In genomic region chr2:28997237-28997846, GRCh38 we compare ENCODE assay signal across 16 cellular contexts. TPM values are rescaled to one million over a fixed set of nuclear protein-coding genes. Genes with fewer than 3 reads are reported as not detected.
DNase-seq lines count a peak whose midpoint lies in the region; ATAC-seq and TF ChIP-seq lines count a peak whose summit lies in the region.
"Had no signal": no experiment of that assay in that cellular context is flagged by ENCODE, and none has a peak within 500 bp of the region (broad histone marks: within the 10 kb centered on the region; RNA-seq: fewer than 3 reads in every experiment).

No MANE protein-coding gene starts in this region.

- no peak overlapping the region for H3K4me3 ChIP-seq in CD8-positive, alpha-beta memory T cell (ENCODE audit: low read length)
- no peak overlapping the region for H3K4me3 ChIP-seq in heart right ventricle
- H3K4me3 ChIP-seq: pancreas, uterus had no signal

- H3K9me3 ChIP-seq in CD8-positive, alpha-beta memory T cell (ENCODE audit: low read length), result no peaks in the 10 kb centered on the region
- H3K9me3 ChIP-seq in heart right ventricle, result no peaks in the 10 kb centered on the region
- H3K9me3 ChIP-seq: pancreas, uterus had no signal

- H3K36me3 ChIP-seq in CD8-positive, alpha-beta memory T cell (ENCODE audit: insufficient read depth, low read length), result no peaks in the 10 kb centered on the region
- no peaks in the 10 kb centered on the region for H3K36me3 ChIP-seq in heart right ventricle
- H3K36me3 ChIP-seq: pancreas, uterus had no signal

- POLR2A ChIA-PET in CD8-positive, alpha-beta memory T cell (lab: Charles Lee), result no interaction called here

- peak; percentile 12 to 60 (median 46) for ATAC-seq in heart right ventricle
- no peak for ATAC-seq in GM19023 (IDR thresholded peaks at IDR 0.05; ENCODE audit: unreplicated experiment)
- ATAC-seq: activated T-cell treated with anti-CD3 and anti-CD28 coated beads, Interleukin-2, amount 50 U/mL, for 72 hours; pancreas had no signal

- peaks cover 32 to 36% (median 33%) of the 10 kb centered on the region in 3 donors for H3K4me1 Mint-ChIP-seq in CD8-positive, alpha-beta memory T cell

- H3K4me1 ChIP-seq in CD8-positive, alpha-beta memory T cell (ENCODE audit: insufficient read depth, low read length), result peaks cover 29% of the 10 kb centered on the region
- H3K4me1 ChIP-seq in heart right ventricle, result peaks cover 0 to 29% (median 0%) of the 10 kb centered on the region in 9 donors
- H3K4me1 ChIP-seq: pancreas, uterus had no signal

- CTCF ChIA-PET in CD8-positive, alpha-beta memory T cell (lab: Charles Lee), result no interaction called here

- WGBS in heart right ventricle, 2 donors, result 44 to 48% methylated on average over 12 of the region's 12 CpGs

- H3K4me3 Mint-ChIP-seq in CD8-positive, alpha-beta memory T cell, result peak overlapping the region in 1 of 7 donors; percentile 5
- H3K4me3 Mint-ChIP-seq: activated T-cell treated with anti-CD3 and anti-CD28 coated beads, Interleukin-2, amount 50 U/mL, for 72 hours; stimulated activated naive CD8-positive, alpha-beta T cell treated with anti-CD3 and anti-CD28 coated beads, Interleukin-15, Interleukin-2, amounts not matched to agents 100 ng/mL and 50 ng/mL, for 24 hours had no signal

- H3K27me3 Mint-ChIP-seq in CD8-positive, alpha-beta memory T cell, result peaks cover 0 to 2% of the 10 kb centered on the region in 2 donors
- H3K27me3 Mint-ChIP-seq: stimulated activated naive CD8-positive, alpha-beta T cell treated with anti-CD3 and anti-CD28 coated beads, Interleukin-15, Interleukin-2, amounts not matched to agents 100 ng/mL and 50 ng/mL, for 24 hours had no signal

- no peak overlapping the region for H3K27ac ChIP-seq in CD8-positive, alpha-beta memory T cell (ENCODE audit: low read depth, low read length)
- peak overlapping the region in 1 of 10 donors; percentile 9 for H3K27ac ChIP-seq in heart right ventricle
- H3K27ac ChIP-seq: pancreas, uterus had no signal

- no peak for TF ChIP-seq CTCF in heart right ventricle (IDR thresholded peaks at IDR 0.05)

- DNase-seq in CD8-positive, alpha-beta memory T cell, result no peak
- peak; percentile 30 for DNase-seq in NCI-H146 (lab: John Stamatoyannopoulos, UW)
- DNase-seq in heart right ventricle, result no peak
- peak; percentile 31 for DNase-seq in pons (ENCODE audit: low spot score)
- DNase-seq in NCI-H2227 treated with DMSO at 0.1 percent for 48 hours (lab: John Stamatoyannopoulos, UW), result no peak
- DNase-seq in activated CD4-positive, alpha-beta T cell treated with anti-CD3 and anti-CD28 coated beads, Interleukin-2, amount 50 U/mL, for 48 hours, result no peak
- no peak for DNase-seq in activated CD4-positive, alpha-beta T cell treated with anti-CD3 and anti-CD28 coated beads for 48 hours
- DNase-seq: activated T-cell treated with anti-CD3 and anti-CD28 coated beads, Interleukin-2, amount 50 U/mL, for 72 hours; DMS79; foreskin melanocyte; NCI-H1930; pancreas; uterus had no signal

- intact Hi-C loops in heart right ventricle (cut with DNase I), result no loop called here

- no peaks in the 10 kb centered on the region for H3K9me3 Mint-ChIP-seq in CD8-positive, alpha-beta memory T cell
- H3K9me3 Mint-ChIP-seq: activated T-cell treated with anti-CD3 and anti-CD28 coated beads, Interleukin-2, amount 50 U/mL, for 72 hours; stimulated activated naive CD8-positive, alpha-beta T cell treated with anti-CD3 and anti-CD28 coated beads, Interleukin-15, Interleukin-2, amounts not matched to agents 100 ng/mL and 50 ng/mL, for 24 hours had no signal

- no peaks in the 10 kb centered on the region for H3K27me3 ChIP-seq in CD8-positive, alpha-beta memory T cell (ENCODE audit: insufficient read depth, low read length, poor library complexity, severe bottlenecking)
- H3K27me3 ChIP-seq in heart right ventricle, result no peaks in the 10 kb centered on the region
- H3K27me3 ChIP-seq: pancreas, uterus had no signal

- H3K36me3 Mint-ChIP-seq in CD8-positive, alpha-beta memory T cell, result no peaks in the 10 kb centered on the region

- H3K27ac Mint-ChIP-seq in CD8-positive, alpha-beta memory T cell, result peak overlapping the region in 6 of 8 donors; percentile 22 to 72 (median 58)
- H3K27ac Mint-ChIP-seq: activated T-cell treated with anti-CD3 and anti-CD28 coated beads, Interleukin-2, amount 50 U/mL, for 72 hours; stimulated activated naive CD8-positive, alpha-beta T cell treated with anti-CD3 and anti-CD28 coated beads, Interleukin-15, Interleukin-2, amounts not matched to agents 100 ng/mL and 50 ng/mL, for 24 hours had no signal

RNA-seq across cellular contexts. Expression of gene TOGARAM2, which starts 16.2 kb away (rescaled TPM):
- 1 to 10 TPM; 5.0 to 5.2 TPM for total RNA-seq in CD8-positive, alpha-beta memory T cell
- polyA plus RNA-seq in CD8-positive, alpha-beta memory T cell, result 2.5 TPM
- total RNA-seq in heart right ventricle, result 10 to 100 TPM in 8 of 10 donors, 1 to 10 TPM in 2; 1.4 to 56.7 (median 14.6) TPM
- polyA plus RNA-seq in heart right ventricle, result 10 to 100 TPM in 1 of 2 donors, 1 to 10 TPM in 1; 6.0 to 68.3 TPM
- total RNA-seq: NCI-H460 had no signal

Comparison
In these comparisons a context has a peak if more than half of its experiments do, and no peak if none do; other contexts are left out.
1. DNase-seq: peak in NCI-H146 (single experiment) and pons (single experiment); none in CD8-positive, alpha-beta memory T cell (0 of 5), heart right ventricle (0 of 2), NCI-H2227 treated with DMSO at 0.1 percent for 48 hours (single experiment), activated CD4-positive, alpha-beta T cell treated with anti-CD3 and anti-CD28 coated beads, Interleukin-2, amount 50 U/mL, for 48 hours (0 of 2) and activated CD4-positive, alpha-beta T cell treated with anti-CD3 and anti-CD28 coated beads for 48 hours (single experiment).